21 cellular contexts compared by ENCODE assay signal in genomic region chr6:135869857-135870256, GRCh38. TPM values are rescaled to one million over a fixed set of nuclear protein-coding genes. Genes with fewer than 3 reads are reported as not detected.
DNase-seq lines count a peak whose midpoint lies in the region; ATAC-seq, FAIRE-seq and TF ChIP-seq lines count a peak whose summit lies in the region.
"Had no signal": no experiment of that assay in that cellular context is flagged by ENCODE, and none has a peak within 500 bp of the region (broad histone marks: within the 10 kb centered on the region; RNA-seq: fewer than 3 reads in every experiment).

No MANE protein-coding gene starts in this region.

- H3K4me1 ChIP-seq in psoas muscle (peaks cover 6% of the 10 kb centered on the region), lower lobe of right lung (no peaks in the 10 kb centered on the region)
- H3K4me1 ChIP-seq: right lobe of liver had no signal

- 79 to 91% (median 89%) methylated on average over 4 of the region's 4 CpGs for WGBS in psoas muscle, 3 donors

- no peak overlapping the region for H3K4me3 Mint-ChIP-seq in activated naive CD4-positive, alpha-beta T cell treated with anti-CD3 and anti-CD28 coated beads, Interleukin-2, amount 10 ng/mL, durations not matched to agents 7 days and 5 days

- H3K4me1 Mint-ChIP-seq in activated naive CD4-positive, alpha-beta T cell treated with anti-CD3 and anti-CD28 coated beads, Interleukin-2, amount 10 ng/mL, durations not matched to agents 7 days and 5 days, result peaks cover 6% of the 10 kb centered on the region

- H3K36me3 ChIP-seq in bronchial epithelial cell (ENCODE audit: control insufficient read depth, insufficient read depth, low read length) (no peaks in the 10 kb centered on the region), psoas muscle (ENCODE audit: insufficient read depth in 1 of 2, low read depth in 1 of 2) (no peaks in the 10 kb centered on the region), lower lobe of right lung (no peaks in the 10 kb centered on the region)
- H3K36me3 ChIP-seq: right lobe of liver had no signal

- H3K27me3 ChIP-seq in bronchial epithelial cell (ENCODE audit: control insufficient read depth, insufficient read depth, low read length) (no peaks in the 10 kb centered on the region), psoas muscle (ENCODE audit: insufficient read depth in 3 of 3, low read length in 2 of 3) (no peaks in the 10 kb centered on the region), lower lobe of right lung (ENCODE audit: low read depth) (no peaks in the 10 kb centered on the region)
- H3K27me3 ChIP-seq: right lobe of liver had no signal

- ATAC-seq in activated naive CD4-positive, alpha-beta T cell treated with anti-CD3 and anti-CD28 coated beads, Interleukin-2, amount 50 U/mL, for 72 hours, result peak; percentile 90 to 96
- peak; percentile 31 to 71 (median 57) for ATAC-seq in psoas muscle
- no peak for ATAC-seq in lower lobe of right lung
- ATAC-seq: right lobe of liver had no signal

- no peak for TF ChIP-seq CTCF in bronchial epithelial cell (IDR thresholded peaks at IDR 0.05; ENCODE audit: insufficient read depth, low read length, severe bottlenecking)
- TF ChIP-seq CTCF in psoas muscle (IDR thresholded peaks at IDR 0.05), result no peak
- TF ChIP-seq CTCF in lower lobe of right lung (IDR thresholded peaks at IDR 0.05), result no peak

- H3K4me3 ChIP-seq in bronchial epithelial cell (ENCODE audit: low read depth, low read length), result no peak overlapping the region
- no peak overlapping the region for H3K4me3 ChIP-seq in psoas muscle
- no peak overlapping the region for H3K4me3 ChIP-seq in lower lobe of right lung
- H3K4me3 ChIP-seq: right lobe of liver had no signal

- peaks cover 0 to 7% of the 10 kb centered on the region in 2 donors for H3K9me3 Mint-ChIP-seq in activated naive CD4-positive, alpha-beta T cell treated with anti-CD3 and anti-CD28 coated beads, Interleukin-2, amount 50 U/mL, for 72 hours
- no peaks in the 10 kb centered on the region for H3K9me3 Mint-ChIP-seq in activated naive CD4-positive, alpha-beta T cell treated with anti-CD3 and anti-CD28 coated beads, Interleukin-2, amount 10 ng/mL, durations not matched to agents 7 days and 5 days

- CTCF ChIA-PET in activated naive CD4-positive, alpha-beta T cell treated with anti-CD3 and anti-CD28 coated beads, Interleukin-2, amount 10 ng/mL, durations not matched to agents 7 days and 5 days (lab: Charles Lee), result interaction anchor here (2.9 kb wide), 1 partner anchor 40 kb away, joined by 7 read pairs; no protein-coding TSS in a partner anchor

- H3K27ac ChIP-seq in psoas muscle, result no peak overlapping the region
- no peak overlapping the region for H3K27ac ChIP-seq in lower lobe of right lung
- H3K27ac ChIP-seq: right lobe of liver had no signal

- H3K27ac Mint-ChIP-seq in activated naive CD4-positive, alpha-beta T cell treated with anti-CD3 and anti-CD28 coated beads, Interleukin-2, amount 50 U/mL, for 72 hours, result peak overlapping the region in 1 of 2 donors; percentile 0
- no peak overlapping the region for H3K27ac Mint-ChIP-seq in activated naive CD4-positive, alpha-beta T cell treated with anti-CD3 and anti-CD28 coated beads, Interleukin-2, amount 10 ng/mL, durations not matched to agents 7 days and 5 days

- H3K9me3 ChIP-seq in psoas muscle, result no peaks in the 10 kb centered on the region
- H3K9me3 ChIP-seq in lower lobe of right lung, result no peaks in the 10 kb centered on the region
- H3K9me3 ChIP-seq: right lobe of liver had no signal

- H3K27me3 Mint-ChIP-seq in activated naive CD4-positive, alpha-beta T cell treated with anti-CD3 and anti-CD28 coated beads, Interleukin-2, amount 10 ng/mL, durations not matched to agents 7 days and 5 days, result no peaks in the 10 kb centered on the region

- H3K36me3 Mint-ChIP-seq in activated naive CD4-positive, alpha-beta T cell treated with anti-CD3 and anti-CD28 coated beads, Interleukin-2, amount 50 U/mL, for 72 hours, result peaks cover 5 to 7% of the 10 kb centered on the region in 2 donors
- peaks cover 7% of the 10 kb centered on the region for H3K36me3 Mint-ChIP-seq in activated naive CD4-positive, alpha-beta T cell treated with anti-CD3 and anti-CD28 coated beads, Interleukin-2, amount 10 ng/mL, durations not matched to agents 7 days and 5 days

- no peak for DNase-seq in activated naive CD4-positive, alpha-beta T cell treated with anti-CD3 and anti-CD28 coated beads, Interleukin-2, amount 50 U/mL, for 72 hours (ENCODE audit: low spot score in 2 of 2)
- no peak for DNase-seq in activated naive CD4-positive, alpha-beta T cell treated with anti-CD3 and anti-CD28 coated beads, Interleukin-2, amount 10 ng/mL, durations not matched to agents 7 days and 5 days
- DNase-seq in HT1080 (ENCODE audit: low read depth) (peak; percentile 30), bronchial epithelial cell (ENCODE audit: low read depth) (peak; percentile 12), psoas muscle (no peak), lower lobe of right lung (no peak), H4 (ENCODE audit: low spot score) (no peak), NCI-H2227 (lab: John Stamatoyannopoulos, UW; ENCODE audit: unreplicated experiment) (no peak)
- DNase-seq: activated CD8-positive, alpha-beta memory T cell treated with anti-CD3 and anti-CD28 coated beads, Interleukin-2, amount 50 U/mL, for 4 hours; activated gamma-delta T cell; amygdala; C1 segment of cervical spinal cord; cortex of kidney; NCI-H2107; posterior cingulate gyrus; right lobe of liver; stimulated activated CD4-positive, alpha-beta T cell treated with anti-CD3 and anti-CD28 coated beads, Interleukin-15, amount 100 ng/mL, for 24 hours; trophoblast cell had no signal

- intact Hi-C loops in psoas muscle (cut with DNase I) (loop anchor here in 1 of 2 donors (5.0 kb wide), 1 partner anchor 37 kb away; no protein-coding TSS in a partner anchor), lower lobe of right lung (cut with DNase I) (no loop called here)

- no peak for FAIRE-seq in bronchial epithelial cell (lab: Jason Lieb, UNC)
- FAIRE-seq: GM19239, islet of Langerhans, TTC549 had no signal

RNA-seq across cellular contexts. Expression of gene PDE7B, which starts 18.4 kb away (rescaled TPM):
- total RNA-seq in activated naive CD4-positive, alpha-beta T cell treated with anti-CD3 and anti-CD28 coated beads, Interleukin-2, amount 50 U/mL, for 72 hours, result under 1 TPM; 0.27 to 0.93 TPM
- total RNA-seq in HT1080 (2014; rRNA removed; shearing (Covaris generic)), result 0.47 and 1.3 TPM in 2 replicates
- polyA plus RNA-seq in HT1080 (2015; cell fraction: cytosol; rRNA removed), result 2.2 and 2.5 TPM in 2 replicates
- 2.7 and 2.9 TPM in 2 replicates for polyA plus RNA-seq in HT1080 (2015; cell fraction: nucleus; rRNA removed)
- total RNA-seq in bronchial epithelial cell (under 0.01 and 0.53 TPM in 2 replicates), psoas muscle (1 to 10 TPM; 2.7 to 4.6 (median 4.3) TPM), lower lobe of right lung (2.2 TPM)
- 1 to 10 TPM; 1.9 to 2.3 (median 2.0) TPM for polyA plus RNA-seq in psoas muscle
- total RNA-seq in H4 (2014; rRNA removed; shearing (Covaris generic)), result 1.7 and 2.3 TPM in 2 replicates

Comparison
In these comparisons a context has a peak if more than half of its experiments do, and no peak if none do; other contexts are left out.
1. ATAC-seq: peak in activated naive CD4-positive, alpha-beta T cell treated with anti-CD3 and anti-CD28 coated beads, Interleukin-2, amount 50 U/mL, for 72 hours (2 of 2) and psoas muscle (4 of 4); none in lower lobe of right lung (0 of 2).
2. DNase-seq: peak in HT1080 (single experiment) and bronchial epithelial cell (single experiment); none in activated naive CD4-positive, alpha-beta T cell treated with anti-CD3 and anti-CD28 coated beads, Interleukin-2, amount 50 U/mL, for 72 hours (0 of 2), activated naive CD4-positive, alpha-beta T cell treated with anti-CD3 and anti-CD28 coated beads, Interleukin-2, amount 10 ng/mL, durations not matched to agents 7 days and 5 days (single experiment), psoas muscle (0 of 2), lower lobe of right lung (single experiment), H4 (single experiment) and NCI-H2227 (single experiment).